Comparison of ENCODE assay signal across 18 cellular contexts in genomic region chr9:109767404-109767803, GRCh38. TPM values are rescaled to one million over a fixed set of nuclear protein-coding genes. Genes with fewer than 3 reads are reported as not detected.
"Had no signal": no experiment of that assay in that cellular context is flagged by ENCODE, and none has a peak within 500 bp of the region (broad histone marks: within the 10 kb centered on the region; RNA-seq: fewer than 3 reads in every experiment).

No MANE protein-coding gene starts in this region.

- H3K27ac ChIP-seq: brain microvascular endothelial cell, colonic mucosa, foreskin keratinocyte, spleen, thyroid gland had no signal

- H3K4me1 Mint-ChIP-seq: activated B cell treated with CpG ODN at 0.5 μM for 24 hours; activated T-helper 17 cell treated with anti-CD3 and anti-CD28 coated beads, Interleukin-2, amount 50 U/mL, for 72 hours; central memory CD8-positive, alpha-beta T cell; stimulated activated naive B cell treated with anti-CD40 and anti-IgM and Interleukin-4, amounts not matched to agents 10 μg/mL and 1 μg/mL and 100 μg/mL, for 72 hours had no signal

- H3K36me3 Mint-ChIP-seq: natural killer cell treated with Interleukin-12 subunit alpha and Interleukin-12 subunit beta and Interleukin-15 and Interleukin-18, amount 100 ng/mL, for 72 hours; stimulated activated naive B cell treated with anti-CD40 and anti-IgM and Interleukin-4, amounts not matched to agents 10 μg/mL and 1 μg/mL and 100 μg/mL, for 72 hours had no signal

- H3K27me3 ChIP-seq: brain microvascular endothelial cell, colonic mucosa, foreskin keratinocyte, thyroid gland had no signal

- H3K27ac Mint-ChIP-seq: activated B cell treated with CpG ODN at 0.5 μM for 24 hours; activated CD8-positive, alpha-beta T cell treated with anti-CD3 and anti-CD28 coated beads for 36 hours; activated T-helper 17 cell treated with anti-CD3 and anti-CD28 coated beads, Interleukin-2, amount 50 U/mL, for 72 hours; natural killer cell treated with Interleukin-12 subunit alpha and Interleukin-12 subunit beta and Interleukin-15 and Interleukin-18, amount 100 ng/mL, for 72 hours; stimulated activated naive B cell treated with anti-CD40 and anti-IgM and Interleukin-4, amounts not matched to agents 10 μg/mL and 1 μg/mL and 100 μg/mL, for 72 hours; T-helper 2 cell treated with Interferon-gamma antibody and Interleukin-4, amounts not matched to agents 5 μg/mL and 100 μg/mL, for 36 hours had no signal

- H3K4me3 ChIP-seq: colonic mucosa, spleen, thyroid gland had no signal

- H3K36me3 ChIP-seq: brain microvascular endothelial cell, colonic mucosa, spleen, thyroid gland had no signal

- H3K9me3 ChIP-seq: colonic mucosa, spleen, thyroid gland had no signal

- H3K9me3 Mint-ChIP-seq: activated B cell treated with CpG ODN at 0.5 μM for 24 hours; activated CD8-positive, alpha-beta T cell treated with anti-CD3 and anti-CD28 coated beads for 36 hours; activated T-helper 17 cell treated with anti-CD3 and anti-CD28 coated beads, Interleukin-2, amount 50 U/mL, for 72 hours; central memory CD8-positive, alpha-beta T cell; natural killer cell treated with Interleukin-12 subunit alpha and Interleukin-12 subunit beta and Interleukin-15 and Interleukin-18, amount 100 ng/mL, for 72 hours; stimulated activated naive B cell treated with anti-CD40 and anti-IgM and Interleukin-4, amounts not matched to agents 10 μg/mL and 1 μg/mL and 100 μg/mL, for 72 hours; T-helper 2 cell treated with Interferon-gamma antibody and Interleukin-4, amounts not matched to agents 5 μg/mL and 100 μg/mL, for 36 hours had no signal

- H3K4me3 Mint-ChIP-seq: activated B cell treated with CpG ODN at 0.5 μM for 24 hours; activated CD8-positive, alpha-beta T cell treated with anti-CD3 and anti-CD28 coated beads for 36 hours; activated T-helper 17 cell treated with anti-CD3 and anti-CD28 coated beads, Interleukin-2, amount 50 U/mL, for 72 hours; central memory CD8-positive, alpha-beta T cell; natural killer cell treated with Interleukin-12 subunit alpha and Interleukin-12 subunit beta and Interleukin-15 and Interleukin-18, amount 100 ng/mL, for 72 hours; stimulated activated naive B cell treated with anti-CD40 and anti-IgM and Interleukin-4, amounts not matched to agents 10 μg/mL and 1 μg/mL and 100 μg/mL, for 72 hours; T-helper 2 cell treated with Interferon-gamma antibody and Interleukin-4, amounts not matched to agents 5 μg/mL and 100 μg/mL, for 36 hours had no signal

- H3K4me1 ChIP-seq: colonic mucosa, spleen had no signal

- ATAC-seq: activated CD8-positive, alpha-beta T cell treated with anti-CD3 and anti-CD28 coated beads for 36 hours; activated T-helper 17 cell treated with anti-CD3 and anti-CD28 coated beads, Interleukin-2, amount 50 U/mL, for 72 hours; foreskin keratinocyte; natural killer cell treated with Interleukin-12 subunit alpha and Interleukin-12 subunit beta and Interleukin-15 and Interleukin-18, amount 100 ng/mL, for 72 hours; stimulated activated naive B cell treated with anti-CD40 and anti-IgM and Interleukin-4, amounts not matched to agents 10 μg/mL and 1 μg/mL and 100 μg/mL, for 72 hours had no signal

- DNase-seq: activated B cell treated with CpG ODN at 0.5 μM for 24 hours; activated CD4-positive, alpha-beta T cell treated with anti-CD3 and anti-CD28 coated beads for 48 hours; activated CD8-positive, alpha-beta T cell treated with anti-CD3 and anti-CD28 coated beads for 36 hours; activated naive CD4-positive, alpha-beta T cell treated with Interleukin-2 at 50 U/mL for 16 hours; activated T-cell treated with anti-CD3 and anti-CD28 coated beads, Interleukin-2, amount 50 U/mL, for 1 hour; anterior cingulate cortex; brain microvascular endothelial cell; colonic mucosa; foreskin keratinocyte; hippocampal formation; nucleus accumbens; spleen; stimulated activated naive B cell treated with anti-CD40 and anti-IgM and Interleukin-4, amounts not matched to agents 10 μg/mL and 1 μg/mL and 100 μg/mL, for 72 hours; thyroid gland had no signal

RNA-seq across cellular contexts. Expression of gene PALM2AKAP2, which starts 12.6 kb away (rescaled TPM):
- total RNA-seq: activated B cell treated with CpG ODN at 0.5 μM for 24 hours; activated CD8-positive, alpha-beta T cell treated with anti-CD3 and anti-CD28 coated beads for 36 hours; natural killer cell treated with Interleukin-12 subunit alpha and Interleukin-12 subunit beta and Interleukin-15 and Interleukin-18, amount 100 ng/mL, for 72 hours had no signal
- polyA plus RNA-seq: foreskin keratinocyte had no signal
